ENCODE assay signal across 18 cellular contexts in genomic region chr21:16573581-16573980, GRCh38.
DNase-seq lines count a peak whose midpoint lies in the region; TF ChIP-seq lines count a peak whose summit lies in the region.
"Had no signal": no experiment of that assay in that cellular context is flagged by ENCODE, and none has a peak within 500 bp of the region (broad histone marks: within the 10 kb centered on the region; RNA-seq: fewer than 3 reads in every experiment).

No MANE protein-coding gene starts in this region.

- H3K18ac ChIP-seq in neuronal stem cell (ENCODE audit: low read length): no peak overlapping the region

- no peak overlapping the region for H4K8ac ChIP-seq in neuronal stem cell (ENCODE audit: low read depth, low read length)

- H3K4ac ChIP-seq in neuronal stem cell (ENCODE audit: low read length): no peak overlapping the region

- intact Hi-C loops in testis (cut with DNase I; ENCODE audit: low total_unique reads): no loop called here

- H3K27ac ChIP-seq in SK-N-MC: peak overlapping the region; percentile 69
- H3K27ac ChIP-seq in neuronal stem cell (replicated peaks; ENCODE audit: low read length): no peak overlapping the region
- H3K27ac ChIP-seq in testis: no peak overlapping the region
- H3K27ac ChIP-seq: right atrium auricular region, upper lobe of right lung had no signal

- no peak overlapping the region for H2BK120ac ChIP-seq in neuronal stem cell (ENCODE audit: low read depth, low read length)

- DNase-seq in G401 (ENCODE audit: low spot score) (peak; percentile 34), SK-N-MC (ENCODE audit: low read depth, low spot score) (no peak), fibroblast of mammary gland (ENCODE audit: low read depth) (peak; percentile 33), osteocyte (ENCODE audit: extremely low spot score, unreplicated experiment) (no peak), neuronal stem cell (ENCODE audit: low spot score) (no peak), testis (no peak), nucleus accumbens (lab: John Stamatoyannopoulos, UW) (no peak), inferior parietal cortex (ENCODE audit: extremely low spot score) (no peak)
- DNase-seq: activated CD4-positive, alpha-beta T cell treated with anti-CD3 and anti-CD28 coated beads, Interleukin-2, amount 50 U/mL, for 1 hour; effector memory CD4-positive, alpha-beta T cell; naive thymus-derived CD4-positive, alpha-beta T cell; NCI-H2029 treated with DMSO at 0.1 percent for 48 hours; NCI-H82; stimulated activated CD4-positive, alpha-beta T cell treated with anti-CD3 and anti-CD28 coated beads, Interleukin-4, amount 100 ng/mL, for 1 hour; T-helper 9 cell; upper lobe of right lung had no signal

- no peak for TF ChIP-seq CTCF in fibroblast of mammary gland (conservative IDR thresholded peaks at IDR 0.05; ENCODE audit: control insufficient read depth, insufficient read depth, low read depth, low read length)
- TF ChIP-seq CTCF in osteocyte (IDR thresholded peaks at IDR 0.05): no peak
- TF ChIP-seq CTCF in testis (IDR thresholded peaks at IDR 0.05): no peak

- TF ChIP-seq POLR2A in testis (IDR thresholded peaks at IDR 0.05): no peak

- H3K36me3 ChIP-seq in SK-N-MC (ENCODE audit: insufficient read depth, low read length) (peaks cover 6% of the 10 kb centered on the region; the same call in 1 of the 2 replicates), neuronal stem cell (replicated peaks in 1 of 2; ENCODE audit: control insufficient read depth in 2 of 2, insufficient read depth in 2 of 2, low read length in 2 of 2) (no peaks in the 10 kb centered on the region), testis (ENCODE audit: low read depth, missing control alignments) (no peaks in the 10 kb centered on the region)
- H3K36me3 ChIP-seq: right atrium auricular region, upper lobe of right lung had no signal

- H3K79me1 ChIP-seq in neuronal stem cell (ENCODE audit: low read depth, low read length): no peaks in the 10 kb centered on the region

- no peaks in the 10 kb centered on the region for H3K27me3 Mint-ChIP-seq in osteocyte (ENCODE audit: unreplicated experiment)
- H3K27me3 Mint-ChIP-seq: naive thymus-derived CD4-positive, alpha-beta T cell had no signal

- peaks cover 3% of the 10 kb centered on the region for H3K9me3 Mint-ChIP-seq in osteocyte (ENCODE audit: unreplicated experiment)

- H3K27me3 ChIP-seq in neuronal stem cell (ENCODE audit: control insufficient read depth in 3 of 3, insufficient read depth in 3 of 3, low read depth in 1 of 3, low read length in 3 of 3): no peaks in the 10 kb centered on the region
- H3K27me3 ChIP-seq in testis: no peaks in the 10 kb centered on the region
- H3K27me3 ChIP-seq: right atrium auricular region, upper lobe of right lung had no signal

- H3K4me3 Mint-ChIP-seq in osteocyte (ENCODE audit: unreplicated experiment): no peak overlapping the region
- H3K4me3 Mint-ChIP-seq: CD14-positive monocyte; naive thymus-derived CD4-positive, alpha-beta T cell had no signal

- H3K4me2 ChIP-seq in neuronal stem cell (ENCODE audit: insufficient read depth, low read length, poor library complexity, severe bottlenecking): no peak overlapping the region

- no peak overlapping the region for H2BK12ac ChIP-seq in neuronal stem cell (ENCODE audit: low read length)

- H3K9ac ChIP-seq in SK-N-MC (ENCODE audit: insufficient read length) (no peak overlapping the region), neuronal stem cell (ENCODE audit: low read depth, low read length, poor library complexity) (no peak overlapping the region)

- H3K4me1 Mint-ChIP-seq in osteocyte (ENCODE audit: unreplicated experiment): peaks cover 65% of the 10 kb centered on the region
- H3K4me1 Mint-ChIP-seq: CD14-positive monocyte; naive thymus-derived CD4-positive, alpha-beta T cell had no signal

- H2AK5ac ChIP-seq in neuronal stem cell (ENCODE audit: low read depth, low read length): no peak overlapping the region

- WGBS in neuronal stem cell (ENCODE audit: extremely low coverage in 2 of 2, insufficient read length in 2 of 2, insufficient replicate concordance in 1 of 2), 2 donors: no CpG with 5 or more reads among the region's 1 CpG
- 96 to 97% methylated on average over 1 of the region's 1 CpG for WGBS in testis, 2 donors

- no peak overlapping the region for H3K14ac ChIP-seq in neuronal stem cell (ENCODE audit: low read length)

- no peak overlapping the region for H2AFZ ChIP-seq in neuronal stem cell (ENCODE audit: low read length)

- no peak overlapping the region for H4K91ac ChIP-seq in neuronal stem cell (ENCODE audit: low read depth, low read length, poor library complexity)

- no peak overlapping the region for H2BK5ac ChIP-seq in neuronal stem cell (ENCODE audit: low read length)

- H3K27ac Mint-ChIP-seq in osteocyte (ENCODE audit: unreplicated experiment): peak overlapping the region; percentile 66
- H3K27ac Mint-ChIP-seq: CD14-positive monocyte; naive thymus-derived CD4-positive, alpha-beta T cell had no signal

- no peak overlapping the region for H3K23ac ChIP-seq in neuronal stem cell (ENCODE audit: low read depth, low read length, poor library complexity)

- H3K36me3 Mint-ChIP-seq in osteocyte (ENCODE audit: unreplicated experiment): peaks cover 12% of the 10 kb centered on the region
- H3K36me3 Mint-ChIP-seq: CD14-positive monocyte; naive thymus-derived CD4-positive, alpha-beta T cell had no signal

- 0 out of 2 replicates have a peak, but pooled peaks cover 3% of the 10 kb centered on the region for H3K9me3 ChIP-seq in SK-N-MC (ENCODE audit: low read depth, low read length)
- peaks cover 0 to 3% of the 10 kb centered on the region in 2 donors for H3K9me3 ChIP-seq in neuronal stem cell (replicated peaks in 1 of 2; ENCODE audit: control insufficient read depth in 2 of 2, insufficient read depth in 1 of 2, low read depth in 1 of 2, low read length in 2 of 2)
- H3K9me3 ChIP-seq in testis: no peaks in the 10 kb centered on the region
- H3K9me3 ChIP-seq: right atrium auricular region, upper lobe of right lung had no signal

- H3K4me3 ChIP-seq in SK-N-MC: no peak overlapping the region
- H3K4me3 ChIP-seq in fibroblast of mammary gland (ENCODE audit: control insufficient read depth, low read depth, low read length): no peak overlapping the region
- no peak overlapping the region for H3K4me3 ChIP-seq in neuronal stem cell (ENCODE audit: low read length in 2 of 2)
- H3K4me3 ChIP-seq in testis: no peak overlapping the region
- H3K4me3 ChIP-seq: right atrium auricular region, upper lobe of right lung had no signal

- in situ Hi-C loops in G401 (cut with HindIII; ENCODE audit: low sequenced_read_pairs): no loop called here

- H2BK15ac ChIP-seq in neuronal stem cell (ENCODE audit: low read length): no peak overlapping the region

- H3K4me1 ChIP-seq in neuronal stem cell (ENCODE audit: control insufficient read depth in 2 of 2, insufficient read depth in 1 of 2, low read depth in 1 of 2, low read length in 2 of 2) (no peaks in the 10 kb centered on the region), testis (no peaks in the 10 kb centered on the region)
- H3K4me1 ChIP-seq: upper lobe of right lung had no signal

Comparison
In these comparisons a context has a peak if more than half of its experiments do, and no peak if none do; other contexts are left out.
1. DNase-seq: peak in G401 (single experiment) and fibroblast of mammary gland (single experiment); none in SK-N-MC (single experiment), osteocyte (single experiment), neuronal stem cell (single experiment), testis (single experiment), nucleus accumbens (0 of 56) and inferior parietal cortex (single experiment).